9 cellular contexts compared by ENCODE assay signal in genomic region chr7:130649004-130649790, GRCh38. TPM values are rescaled to one million over a fixed set of nuclear protein-coding genes. Genes with fewer than 3 reads are reported as not detected.
DNase-seq lines count a peak whose midpoint lies in the region; ATAC-seq, FAIRE-seq and TF ChIP-seq lines count a peak whose summit lies in the region.
"Had no signal": no experiment of that assay in that cellular context is flagged by ENCODE, and none has a peak within 500 bp of the region (broad histone marks: within the 10 kb centered on the region; RNA-seq: fewer than 3 reads in every experiment).

No MANE protein-coding gene starts in this region.

- no peak for TF ChIP-seq CTCF in natural killer cell (IDR thresholded peaks at IDR 0.05)

- no peaks in the 10 kb centered on the region for H3K9me3 Mint-ChIP-seq in natural killer cell treated with Interleukin-12 subunit alpha and Interleukin-12 subunit beta and Interleukin-15 and Interleukin-18, amount 100 ng/mL, for 72 hours
- H3K9me3 Mint-ChIP-seq in natural killer cell: no peaks in the 10 kb centered on the region

- H3K4me1 Mint-ChIP-seq in natural killer cell treated with Interleukin-12 subunit alpha and Interleukin-12 subunit beta and Interleukin-15 and Interleukin-18, amount 100 ng/mL, for 72 hours (ENCODE audit: low read depth in 2 of 2): peaks cover 14 to 26% of the 10 kb centered on the region in 2 donors
- no peaks in the 10 kb centered on the region for H3K4me1 Mint-ChIP-seq in natural killer cell

- DNase-seq in natural killer cell treated with Interleukin-12 subunit alpha and Interleukin-12 subunit beta and Interleukin-15 and Interleukin-18, amount 100 ng/mL, for 72 hours (ENCODE audit: low spot score): no peak
- DNase-seq in natural killer cell: no peak
- peak; percentile 39 for DNase-seq in amniotic stem cell (lab: John Stamatoyannopoulos, UW)
- DNase-seq in urothelium cell line (ENCODE audit: low spot score): peak; percentile 8
- DNase-seq: SHP77 treated with DMSO at 0.1 percent for 48 hours had no signal

- intact Hi-C loops in natural killer cell (cut with micrococcal nuclease): no loop called here

- ATAC-seq in natural killer cell treated with Interleukin-12 subunit alpha and Interleukin-12 subunit beta and Interleukin-15 and Interleukin-18, amount 100 ng/mL, for 72 hours: peak; percentile 55 to 85
- ATAC-seq in natural killer cell: no peak
- peak; percentile 55 for ATAC-seq in HG03064 (IDR thresholded peaks at IDR 0.05; ENCODE audit: low read depth, unreplicated experiment)
- no peak for ATAC-seq in HG02981 (IDR thresholded peaks at IDR 0.05; ENCODE audit: unreplicated experiment)
- ATAC-seq in HG02623 (IDR thresholded peaks at IDR 0.05; ENCODE audit: unreplicated experiment): no peak
- no peak for ATAC-seq in GM19328 (IDR thresholded peaks at IDR 0.05; ENCODE audit: unreplicated experiment)

- peak overlapping the region; percentile 26 to 70 for H3K27ac Mint-ChIP-seq in natural killer cell treated with Interleukin-12 subunit alpha and Interleukin-12 subunit beta and Interleukin-15 and Interleukin-18, amount 100 ng/mL, for 72 hours
- no peak overlapping the region for H3K27ac Mint-ChIP-seq in natural killer cell

- FAIRE-seq in urothelium cell line (lab: Jason Lieb, UNC): no peak

- H3K4me3 Mint-ChIP-seq in natural killer cell treated with Interleukin-12 subunit alpha and Interleukin-12 subunit beta and Interleukin-15 and Interleukin-18, amount 100 ng/mL, for 72 hours: peak overlapping the region; percentile 60
- no peak overlapping the region for H3K4me3 Mint-ChIP-seq in natural killer cell

- H3K36me3 Mint-ChIP-seq in natural killer cell treated with Interleukin-12 subunit alpha and Interleukin-12 subunit beta and Interleukin-15 and Interleukin-18, amount 100 ng/mL, for 72 hours: peaks cover 34% of the 10 kb centered on the region
- no peaks in the 10 kb centered on the region for H3K36me3 Mint-ChIP-seq in natural killer cell

- H3K27me3 Mint-ChIP-seq in natural killer cell treated with Interleukin-12 subunit alpha and Interleukin-12 subunit beta and Interleukin-15 and Interleukin-18, amount 100 ng/mL, for 72 hours: no peaks in the 10 kb centered on the region
- H3K27me3 Mint-ChIP-seq in natural killer cell (ENCODE audit: low read depth in 2 of 2): no peaks in the 10 kb centered on the region

RNA-seq across cellular contexts. Expression of gene COPG2, which starts 19.4 kb away (rescaled TPM):
- total RNA-seq in natural killer cell treated with Interleukin-12 subunit alpha and Interleukin-12 subunit beta and Interleukin-15 and Interleukin-18, amount 100 ng/mL, for 72 hours: 10 to 100 TPM; 10.3 to 11.3 TPM
- total RNA-seq in natural killer cell: 1 to 10 TPM; 6.6 to 9.1 (median 8.9) TPM

RNA-seq across cellular contexts. Expression of gene TSGA13, which starts 37.1 kb away (rescaled TPM):
- not detected for total RNA-seq in natural killer cell treated with Interleukin-12 subunit alpha and Interleukin-12 subunit beta and Interleukin-15 and Interleukin-18, amount 100 ng/mL, for 72 hours
- total RNA-seq in natural killer cell: not detected

Comparison
In these comparisons a context has a peak if more than half of its experiments do, and no peak if none do; other contexts are left out.
1. ATAC-seq: peak in natural killer cell treated with Interleukin-12 subunit alpha and Interleukin-12 subunit beta and Interleukin-15 and Interleukin-18, amount 100 ng/mL, for 72 hours (2 of 2) and HG03064 (single experiment); none in natural killer cell (0 of 3), HG02981 (single experiment), HG02623 (single experiment) and GM19328 (single experiment).
2. H3K27ac Mint-ChIP-seq: peak in natural killer cell treated with Interleukin-12 subunit alpha and Interleukin-12 subunit beta and Interleukin-15 and Interleukin-18, amount 100 ng/mL, for 72 hours (2 of 2); none in natural killer cell (0 of 2).
3. DNase-seq: peak in amniotic stem cell (single experiment) and urothelium cell line (single experiment); none in natural killer cell treated with Interleukin-12 subunit alpha and Interleukin-12 subunit beta and Interleukin-15 and Interleukin-18, amount 100 ng/mL, for 72 hours (single experiment) and natural killer cell (single experiment).